In the genomic region with DNA sequence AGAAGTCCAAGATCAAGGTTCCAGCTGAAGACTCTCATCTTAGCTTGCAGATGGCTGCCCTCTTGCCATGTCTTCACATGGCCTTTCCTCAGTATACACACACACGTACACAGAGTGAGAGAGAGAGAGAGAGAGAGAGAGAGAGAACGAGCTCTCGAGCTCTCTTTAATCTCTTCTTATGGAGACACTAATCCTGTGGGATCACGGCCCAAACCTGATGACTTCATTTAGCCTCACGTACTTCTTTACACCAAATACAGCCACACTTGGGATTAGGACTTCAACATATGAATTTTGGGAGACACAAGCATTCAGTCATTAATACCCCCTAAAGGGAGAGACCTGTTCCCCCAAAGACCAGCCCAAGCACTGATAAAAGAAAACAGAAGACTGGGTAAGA, we compare ENCODE assay signal across 28 cellular contexts.
"Had no signal": no experiment of that assay in that cellular context is flagged by ENCODE, and none has a peak within 500 bp of the region (broad histone marks: within the 10 kb centered on the region; RNA-seq: fewer than 3 reads in every experiment).

No MANE protein-coding gene starts in this region.

- H3K27ac Mint-ChIP-seq: activated B cell treated with CpG ODN at 0.5 μM for 24 hours; activated CD8-positive, alpha-beta T cell treated with anti-CD3 and anti-CD28 coated beads for 36 hours; activated naive CD8-positive, alpha-beta T cell; effector memory CD8-positive, alpha-beta T cell had no signal

- DNase-seq: activated B cell treated with CpG ODN at 0.5 μM for 24 hours; activated CD4-positive, alpha-beta T cell treated with anti-CD3 and anti-CD28 coated beads for 48 hours; activated CD4-positive, alpha-beta T cell treated with anti-CD3 and anti-CD28 coated beads, Interleukin-2, amount 50 U/mL, for 1 hour; activated CD4-positive, alpha-beta T cell treated with anti-CD3 and anti-CD28 coated beads, Interleukin-2, amount 50 U/mL, for 48 hours; activated CD8-positive, alpha-beta memory T cell treated with anti-CD3 and anti-CD28 coated beads for 24 hours; activated CD8-positive, alpha-beta T cell treated with anti-CD3 and anti-CD28 coated beads for 36 hours; activated effector memory CD4-positive, alpha-beta T cell treated with Interleukin-2 at 50 U/mL for 16 hours; activated gamma-delta T cell treated with Interleukin-2 at 50 U/mL for 16 hours; activated naive CD4-positive, alpha-beta T cell treated with anti-CD3 and anti-CD28 coated beads, Interleukin-2, amount 50 U/mL, for 16 hours; activated naive CD4-positive, alpha-beta T cell treated with Interleukin-2 at 50 U/mL for 16 hours; activated T-cell treated with anti-CD3 and anti-CD28 coated beads, Interleukin-2, amount 50 U/mL, for 4 hours; amniotic stem cell; anterior cingulate cortex; caudate nucleus; cortex of kidney; dermis blood vessel endothelial cell; effector CD4-positive, alpha-beta T cell; effector memory CD8-positive, alpha-beta T cell; erythroblast; esophagus squamous epithelium; foreskin melanocyte; head of caudate nucleus; T-helper 2 cell had no signal

- H3K9me3 Mint-ChIP-seq: activated B cell treated with CpG ODN at 0.5 μM for 24 hours; activated CD8-positive, alpha-beta T cell treated with anti-CD3 and anti-CD28 coated beads for 36 hours; activated T-cell treated with anti-CD3 and anti-CD28 coated beads, Interleukin-2, amount 50 U/mL, for 4 hours; activated T-helper 17 cell treated with anti-CD3 and anti-CD28 coated beads, Interleukin-2, amount 50 U/mL, for 72 hours; effector memory CD8-positive, alpha-beta T cell had no signal

- H3K27me3 Mint-ChIP-seq: activated B cell treated with CpG ODN at 0.5 μM for 24 hours; activated CD8-positive, alpha-beta T cell treated with anti-CD3 and anti-CD28 coated beads for 36 hours; activated naive CD8-positive, alpha-beta T cell; activated T-helper 17 cell treated with anti-CD3 and anti-CD28 coated beads, Interleukin-2, amount 50 U/mL, for 72 hours; effector memory CD8-positive, alpha-beta T cell had no signal

- H3K4me3 ChIP-seq: esophagus squamous epithelium, gastroesophageal sphincter had no signal

- FAIRE-seq: astrocyte, colon had no signal

- H3K4me3 Mint-ChIP-seq: activated B cell treated with CpG ODN at 0.5 μM for 24 hours; activated CD8-positive, alpha-beta T cell treated with anti-CD3 and anti-CD28 coated beads for 36 hours; activated naive CD8-positive, alpha-beta T cell; activated T-cell treated with anti-CD3 and anti-CD28 coated beads, Interleukin-2, amount 50 U/mL, for 4 hours; activated T-helper 17 cell treated with anti-CD3 and anti-CD28 coated beads, Interleukin-2, amount 50 U/mL, for 72 hours; effector memory CD8-positive, alpha-beta T cell had no signal
